14 cellular contexts compared by ENCODE assay signal in the genomic region with DNA sequence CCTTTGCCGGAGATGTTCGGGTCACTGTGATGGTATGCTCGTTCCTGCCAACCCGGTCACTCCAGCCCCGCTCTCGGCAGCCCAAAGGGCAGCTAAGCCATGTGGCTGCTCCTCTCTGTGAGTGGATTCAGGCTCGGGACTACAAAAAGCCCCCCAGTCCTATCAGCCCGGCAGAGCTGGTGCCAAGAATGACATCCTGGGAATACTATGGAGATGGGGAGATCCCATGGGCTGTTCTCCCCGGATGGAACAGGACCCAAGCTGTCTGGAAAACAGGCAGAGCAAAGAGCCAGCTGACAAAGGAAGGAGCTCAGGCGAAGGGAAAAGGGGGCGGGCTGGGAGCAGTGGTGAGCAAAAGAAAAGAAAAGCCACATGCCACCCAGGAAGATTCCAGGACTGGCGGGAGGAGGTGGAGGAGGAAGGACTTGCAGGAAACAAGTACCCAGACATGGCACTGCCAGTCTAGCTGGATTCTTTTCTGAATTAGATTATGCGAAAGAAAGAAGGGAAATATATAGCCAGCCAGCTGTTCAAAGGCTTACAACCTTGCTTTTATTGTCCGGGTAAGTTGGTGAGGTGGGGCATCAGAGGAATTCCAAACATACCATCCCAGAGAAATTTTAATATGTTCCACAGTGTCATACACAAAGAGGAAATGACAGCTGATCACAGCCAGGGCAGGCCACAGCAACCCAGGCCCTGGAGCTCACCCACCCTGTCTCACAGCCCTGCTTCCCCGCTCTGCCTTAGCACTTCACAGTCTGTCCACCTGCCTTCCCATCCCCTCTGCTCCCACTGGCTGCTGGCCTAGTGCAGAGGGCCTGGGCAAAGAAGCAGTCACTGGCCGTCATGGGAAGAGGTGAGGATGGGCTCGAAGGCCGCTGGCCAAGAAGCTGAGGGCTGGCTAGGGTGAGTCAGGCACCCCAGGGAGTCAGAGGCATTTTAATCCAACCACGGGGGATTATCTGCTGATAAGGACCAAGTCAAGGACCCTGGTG. TPM values are rescaled to one million over a fixed set of nuclear protein-coding genes. Genes with fewer than 3 reads are reported as not detected.
DNase-seq lines count a peak whose midpoint lies in the region; ATAC-seq lines count a peak whose summit lies in the region.
"Had no signal": no experiment of that assay in that cellular context is flagged by ENCODE, and none has a peak within 500 bp of the region (broad histone marks: within the 10 kb centered on the region; RNA-seq: fewer than 3 reads in every experiment).

No MANE protein-coding gene starts in this region.

- in situ Hi-C loops in KBM-7 (cut with MboI; ENCODE audit: low pct_unique_long_range_greater_than_20kb, low sequenced_read_pairs): no loop called here

- DNase-seq in A172 (ENCODE audit: low spot score) (peak; percentile 92), LHCN-M2 (ENCODE audit: low read depth) (peak; percentile 84), cerebellar cortex (ENCODE audit: low spot score) (peak; percentile 52), medulla oblongata (ENCODE audit: extremely low spot score) (peak; percentile 55), OCI-M1 (lab: John Stamatoyannopoulos, UW) (no peak), NCI-H2107 (lab: John Stamatoyannopoulos, UW) (no peak), KBM-7 (no peak)
- DNase-seq: activated CD4-positive, alpha-beta T cell treated with anti-CD3 and anti-CD28 coated beads for 36 hours; erythroblast; GDM1; left ventricle myocardium superior; NCI-H2081; right lobe of liver had no signal

- no peak for ATAC-seq in GM18858 (IDR thresholded peaks at IDR 0.05; ENCODE audit: unreplicated experiment)
- ATAC-seq: activated CD4-positive, alpha-beta T cell treated with anti-CD3 and anti-CD28 coated beads for 36 hours; left ventricle myocardium superior; right lobe of liver had no signal

RNA-seq across cellular contexts. Expression of gene NDP, which starts 3.4 kb away (rescaled TPM):
- total RNA-seq in A172 (2014; rRNA removed; shearing (Covaris generic)): 0.22 TPM in 1 of 2 replicates, not detected in the other
- total RNA-seq in LHCN-M2 (2014; rRNA removed): 1.1 and 1.8 TPM in 2 replicates
- polyA plus RNA-seq in LHCN-M2 (2012): 0.35 TPM
- total RNA-seq: activated CD4-positive, alpha-beta T cell treated with anti-CD3 and anti-CD28 coated beads for 36 hours; left ventricle myocardium superior; right lobe of liver had no signal

Comparison
In these comparisons a context has a peak if more than half of its experiments do, and no peak if none do; other contexts are left out.
1. DNase-seq: peak in A172 (single experiment), LHCN-M2 (single experiment), cerebellar cortex (single experiment) and medulla oblongata (single experiment); none in OCI-M1 (single experiment), NCI-H2107 (single experiment) and KBM-7 (single experiment).